In genomic region chr1:195763146-195763906, GRCh38 we compare ENCODE assay signal across 17 cellular contexts.
DNase-seq lines count a peak whose midpoint lies in the region; ATAC-seq, FAIRE-seq and TF ChIP-seq lines count a peak whose summit lies in the region.
"Had no signal": no experiment of that assay in that cellular context is flagged by ENCODE, and none has a peak within 500 bp of the region (broad histone marks: within the 10 kb centered on the region; RNA-seq: fewer than 3 reads in every experiment).

No MANE protein-coding gene starts in this region.

- TF ChIP-seq CTCF in mammary epithelial cell (conservative IDR thresholded peaks at IDR 0.05 in 1 of 2, IDR thresholded peaks at IDR 0.05 in 1 of 2; ENCODE audit: extremely low read depth in 1 of 2, insufficient read depth in 1 of 2, low read depth in 1 of 2, low read length in 2 of 2) (no peak), breast epithelium (IDR thresholded peaks at IDR 0.05) (no peak), H1 (IDR thresholded peaks at IDR 0.05; ENCODE audit: control extremely low read depth in 1 of 3, insufficient read depth in 1 of 3, low read depth in 1 of 3, low read length in 3 of 3) (no peak)

- H3K9ac ChIP-seq in mammary epithelial cell (ENCODE audit: insufficient read depth, low read length) (no peak overlapping the region), H1 (replicated peaks in 1 of 4; ENCODE audit: extremely low read depth in 1 of 4, low read depth in 3 of 4, low read length in 3 of 4) (no peak overlapping the region)

- H3K4me1 ChIP-seq in mammary epithelial cell (ENCODE audit: insufficient read depth, low read length) (peaks cover 3% of the 10 kb centered on the region), breast epithelium (no peaks in the 10 kb centered on the region), H1 (replicated peaks in 1 of 4; ENCODE audit: control insufficient read depth in 3 of 4, insufficient read depth in 4 of 4, low read length in 3 of 4) (no peaks in the 10 kb centered on the region)
- H3K4me1 ChIP-seq: heart left ventricle, upper lobe of left lung had no signal

- H3K36me3 ChIP-seq in mammary epithelial cell (ENCODE audit: insufficient read depth, low read length), result no peaks in the 10 kb centered on the region
- no peaks in the 10 kb centered on the region for H3K36me3 ChIP-seq in breast epithelium
- no peaks in the 10 kb centered on the region for H3K36me3 ChIP-seq in H1 (ENCODE audit: control insufficient read depth in 2 of 4, insufficient read depth in 4 of 4, low read length in 3 of 4)
- H3K36me3 ChIP-seq: heart left ventricle, upper lobe of left lung had no signal

- H2BK5ac ChIP-seq in H1 (ENCODE audit: low read depth, low read length), result no peak overlapping the region; the same call in 1 of the 2 replicates

- CTCF ChIA-PET in mammary epithelial cell (lab: Charles Lee; ENCODE audit: low non-redundant PET) (no interaction called here), H1 (lab: Charles Lee; ENCODE audit: partially characterized antibody) (interaction anchor here (1.4 kb wide), 1 partner anchor 123 kb away, joined by 3 read pairs; no protein-coding TSS in a partner anchor)

- H2AFZ ChIP-seq in mammary epithelial cell (ENCODE audit: low read depth, low read length) (peak overlapping the region; percentile 27), H1 (ENCODE audit: low read length) (peak overlapping the region; percentile 11; the same call in 1 of the 2 replicates)

- H3K4me2 ChIP-seq in mammary epithelial cell (ENCODE audit: insufficient read depth, low read depth, low read length), result peak overlapping the region; percentile 2
- no peak overlapping the region for H3K4me2 ChIP-seq in H1 (ENCODE audit: insufficient read depth in 1 of 2, low read depth in 2 of 2, low read length in 2 of 2)

- H4K20me1 ChIP-seq in mammary epithelial cell (ENCODE audit: insufficient read depth, low read length), result no peaks in the 10 kb centered on the region
- H4K20me1 ChIP-seq in H1 (replicated peaks in 1 of 2; ENCODE audit: control insufficient read depth in 1 of 2, insufficient read depth in 2 of 2, low read length in 2 of 2), result no peaks in the 10 kb centered on the region

- TF ChIP-seq EP300 in H1 (IDR thresholded peaks at IDR 0.05; ENCODE audit: borderline replicate concordance in 1 of 2, low read depth in 2 of 2, low read length in 2 of 2), result no peak

- FAIRE-seq in H1 (lab: Jason Lieb, UNC), result no peak

- in situ Hi-C loops in mammary epithelial cell (cut with MboI; ENCODE audit: low sequenced_read_pairs in 2 of 2), result no loop called here

- no peaks in the 10 kb centered on the region for H3K23me2 ChIP-seq in H1 (ENCODE audit: low read depth, low read length)

- no peaks in the 10 kb centered on the region for H3K79me1 ChIP-seq in H1 (ENCODE audit: low read depth, low read length)

- no peak for ATAC-seq in HG03460 (IDR thresholded peaks at IDR 0.05; ENCODE audit: unreplicated experiment)
- ATAC-seq: activated CD4-positive, CD25-positive, alpha-beta regulatory T cell treated with anti-CD3 and anti-CD28 coated beads, Interleukin-2, amount 50 U/mL, for 24 hours; heart left ventricle had no signal

- TF ChIP-seq POLR2A in breast epithelium (IDR thresholded peaks at IDR 0.05), result no peak
- no peak for TF ChIP-seq POLR2A in H1 (IDR thresholded peaks at IDR 0.05; ENCODE audit: control extremely low read depth in 1 of 2, low read depth in 2 of 2, low read length in 2 of 2)

- POLR2A ChIA-PET in H1 (lab: Charles Lee; ENCODE audit: partially characterized antibody), result no interaction called here

- H3K56ac ChIP-seq in H1 (replicated peaks; ENCODE audit: insufficient read length, low read depth, low read length), result no peak overlapping the region

- H2BK15ac ChIP-seq in H1 (ENCODE audit: low read length), result no peak overlapping the region

- WGBS in mammary epithelial cell (ENCODE audit: low coverage, missing lambda C conversion rate), result 91% methylated on average over 12 of the region's 22 CpGs
- 91% methylated on average over 17 of the region's 22 CpGs; no CpG with 5 or more reads in 1 of the 2 experiments for WGBS in H1 (ENCODE audit: extremely low coverage in 1 of 2, insufficient coverage in 1 of 2, insufficient read length in 1 of 2, insufficient replicate concordance in 2 of 2, low coverage in 1 of 2, low lambda C conversion rate in 2 of 2, missing lambda C conversion rate in 1 of 2), 2 experiments

- dilution Hi-C loops in mammary epithelial cell (cut with HindIII; ENCODE audit: low sequenced_read_pairs), result no loop called here

- no peak overlapping the region for H3K23ac ChIP-seq in H1 (ENCODE audit: insufficient read length)

- no TSS peak for BruUV-seq in mammary epithelial cell (replicated peaks; lab: Mats Ljungman, UMichigan)

- intact Hi-C loops in mammary epithelial cell (cut with micrococcal nuclease) (no loop called here), breast epithelium (cut with DNase I; ENCODE audit: low total_unique reads) (no loop called here)

- H3K27me3 ChIP-seq in mammary epithelial cell (ENCODE audit: insufficient read depth, low read length) (no peaks in the 10 kb centered on the region), breast epithelium (no peaks in the 10 kb centered on the region), H1 (replicated peaks in 1 of 4; ENCODE audit: control insufficient read depth in 3 of 4, extremely low read depth in 1 of 4, insufficient read depth in 3 of 4, low read length in 3 of 4) (no peaks in the 10 kb centered on the region)
- H3K27me3 ChIP-seq: heart left ventricle, upper lobe of left lung had no signal

- H3K4ac ChIP-seq in H1 (replicated peaks; ENCODE audit: insufficient read length, low read depth, low read length), result no peak overlapping the region

- H4K5ac ChIP-seq in H1 (ENCODE audit: insufficient read length, low read depth, low read length), result no peak overlapping the region

- no peak overlapping the region for H4K91ac ChIP-seq in H1 (replicated peaks; ENCODE audit: insufficient read length, low read length)

- H3K27ac ChIP-seq in mammary epithelial cell (ENCODE audit: insufficient read depth, low read depth, low read length) (no peak overlapping the region), breast epithelium (no peak overlapping the region), H1 (ENCODE audit: low read depth, low read length) (no peak overlapping the region)
- H3K27ac ChIP-seq: heart left ventricle, upper lobe of left lung had no signal

- no peak overlapping the region for H2AK5ac ChIP-seq in H1 (ENCODE audit: low read depth, low read length)

- H3K14ac ChIP-seq in H1 (ENCODE audit: insufficient read length), result no peak overlapping the region

- no peak for TF ChIP-seq RAD21 in H1 (IDR thresholded peaks at IDR 0.05 in 1 of 2, conservative IDR thresholded peaks at IDR 0.05 in 1 of 2; ENCODE audit: low read depth in 2 of 2, low read length in 2 of 2)

- peak overlapping the region; percentile 25; the same call in 1 of the 2 replicates for H4K8ac ChIP-seq in H1 (ENCODE audit: extremely low read depth, insufficient read depth, low read length)

- H3K4me3 ChIP-seq in mammary epithelial cell (replicated peaks in 1 of 3; ENCODE audit: insufficient read depth in 1 of 3, low read depth in 2 of 3, low read length in 3 of 3) (no peak overlapping the region), breast epithelium (no peak overlapping the region), H1 (ENCODE audit: extremely low read depth in 1 of 4, insufficient read depth in 2 of 4, low read depth in 3 of 4, low read length in 4 of 4) (no peak overlapping the region)
- H3K4me3 ChIP-seq: heart left ventricle, upper lobe of left lung had no signal

- H3K79me2 ChIP-seq in mammary epithelial cell (ENCODE audit: insufficient read depth, low read length) (no peaks in the 10 kb centered on the region), H1 (ENCODE audit: control insufficient read depth in 1 of 2, insufficient read depth in 2 of 2, low read length in 2 of 2) (no peaks in the 10 kb centered on the region)

- H3K9me3 ChIP-seq in mammary epithelial cell (replicated peaks; ENCODE audit: insufficient read depth, low read length) (no peaks in the 10 kb centered on the region), breast epithelium (peaks cover 0 to 5% of the 10 kb centered on the region in 2 donors), H1 (ENCODE audit: insufficient read depth in 2 of 2, low read depth in 1 of 2, low read length in 1 of 2) (no peaks in the 10 kb centered on the region; a peak in 1 of 4 replicates)
- H3K9me3 ChIP-seq: upper lobe of left lung had no signal

- H3K18ac ChIP-seq in H1 (ENCODE audit: extremely low read depth, low read length), result no peak overlapping the region

- DNase-seq in mammary epithelial cell (no peak), breast epithelium (ENCODE audit: low spot score in 2 of 2) (no peak), NCI-H345 treated with DMSO at 0.1 percent for 48 hours (lab: John Stamatoyannopoulos, UW; ENCODE audit: unreplicated experiment) (peak; percentile 75), H1 (ENCODE audit: low read depth in 1 of 2, low spot score in 2 of 2) (no peak), inferior parietal cortex (ENCODE audit: extremely low spot score) (no peak), NCI-H1417 (lab: John Stamatoyannopoulos, UW) (no peak), kidney glomerular epithelial cell (lab: John Stamatoyannopoulos, UW) (no peak)
- DNase-seq: CD4-positive, alpha-beta T cell; central memory CD4-positive, alpha-beta T cell; effector CD8-positive, alpha-beta T cell; EL; NCI-H2171 treated with DMSO at 0.1 percent for 48 hours; nephron progenitor cell had no signal

- H2BK12ac ChIP-seq in H1 (ENCODE audit: low read depth, low read length), result no peak overlapping the region

- H2BK120ac ChIP-seq in H1 (replicated peaks; ENCODE audit: low read depth, low read length), result no peak overlapping the region

- no peak overlapping the region for H2BK20ac ChIP-seq in H1 (ENCODE audit: low read length)

TF ChIP-seq in H1, 55 proteins besides CTCF, POLR2A, EP300 and RAD21:
- no peak for TF ChIP-seq SIX5 (IDR thresholded peaks at IDR 0.05; ENCODE audit: low read depth, low read length)
- TF ChIP-seq TEAD4 (IDR thresholded peaks at IDR 0.05; ENCODE audit: low read depth, low read length), result no peak
- no peak for TF ChIP-seq TAF1 (IDR thresholded peaks at IDR 0.05; ENCODE audit: low read depth, low read length)
- TF ChIP-seq CREB1 (IDR thresholded peaks at IDR 0.05), result no peak
- no peak for TF ChIP-seq TBP (IDR thresholded peaks at IDR 0.05; ENCODE audit: low read depth, low read length)
- TF ChIP-seq KDM5A (IDR thresholded peaks at IDR 0.05; ENCODE audit: low read length), result no peak
- TF ChIP-seq POU5F1 (IDR thresholded peaks at IDR 0.05; ENCODE audit: low read depth, low read length), result no peak
